ENCODE assay signal across 13 cellular contexts in genomic region chr5:160539431-160539830, GRCh38.
DNase-seq lines count a peak whose midpoint lies in the region; ATAC-seq lines count a peak whose summit lies in the region.
"Had no signal": no experiment of that assay in that cellular context is flagged by ENCODE, and none has a peak within 500 bp of the region (broad histone marks: within the 10 kb centered on the region; RNA-seq: fewer than 3 reads in every experiment).

No MANE protein-coding gene starts in this region.

- H3K4me1 Mint-ChIP-seq in activated CD4-positive, alpha-beta memory T cell treated with anti-CD3 and anti-CD28 coated beads for 36 hours (ENCODE audit: low read depth), result peaks cover 24% of the 10 kb centered on the region
- peaks cover 4% of the 10 kb centered on the region for H3K4me1 Mint-ChIP-seq in activated CD4-positive, alpha-beta memory T cell treated with anti-CD3 and anti-CD28 coated beads, Interleukin-2, amount 10 ng/mL, durations not matched to agents 7 days and 5 days
- H3K4me1 Mint-ChIP-seq in activated T-helper 17 cell treated with anti-CD3 and anti-CD28 coated beads, Interleukin-2, amount 50 U/mL, for 72 hours, result no peaks in the 10 kb centered on the region
- H3K4me1 Mint-ChIP-seq in effector memory CD8-positive, alpha-beta T cell (ENCODE audit: low read depth in 2 of 2), result no peaks in the 10 kb centered on the region
- H3K4me1 Mint-ChIP-seq: naive thymus-derived CD4-positive, alpha-beta T cell had no signal

- no peak overlapping the region for H3K9ac ChIP-seq in Karpas-422 (ENCODE audit: low read length)

- no peaks in the 10 kb centered on the region for H3K36me3 ChIP-seq in Karpas-422 (ENCODE audit: insufficient read depth, low read length)
- H3K36me3 ChIP-seq: upper lobe of left lung had no signal

- no peaks in the 10 kb centered on the region for H3K4me1 ChIP-seq in Karpas-422 (ENCODE audit: low read length)
- H3K4me1 ChIP-seq: upper lobe of left lung had no signal

- intact Hi-C loops in activated CD4-positive, alpha-beta memory T cell treated with anti-CD3 and anti-CD28 coated beads for 36 hours (cut with micrococcal nuclease), result loop anchor here (1.0 to 5.0 kb wide), 8 partner anchors 11 to 1082 kb away; no protein-coding TSS in a partner anchor

- ATAC-seq in HG02884 (IDR thresholded peaks at IDR 0.05; ENCODE audit: unreplicated experiment), result peak; percentile 80
- peak; percentile 94 for ATAC-seq in activated T-helper 17 cell treated with anti-CD3 and anti-CD28 coated beads, Interleukin-2, amount 50 U/mL, for 72 hours (replicated peaks)
- no peak for ATAC-seq in effector memory CD8-positive, alpha-beta T cell (replicated peaks)
- ATAC-seq: HepG2; naive thymus-derived CD4-positive, alpha-beta T cell; Right ventricle myocardium inferior had no signal

- no peaks in the 10 kb centered on the region for H3K9me3 ChIP-seq in Karpas-422 (ENCODE audit: low read length)
- H3K9me3 ChIP-seq: upper lobe of left lung had no signal

- H3K9me2 ChIP-seq in Karpas-422 (replicated peaks; ENCODE audit: insufficient read depth, low read length), result no peaks in the 10 kb centered on the region

- POLR2A ChIA-PET in activated CD4-positive, alpha-beta memory T cell treated with anti-CD3 and anti-CD28 coated beads for 36 hours (lab: Charles Lee), result interaction anchor here (1.3 to 1.4 kb wide), 2 partner anchors 33 to 72 kb away, joined by 6 to 11 read pairs; no protein-coding TSS in a partner anchor
- POLR2A ChIA-PET in activated CD4-positive, alpha-beta memory T cell treated with anti-CD3 and anti-CD28 coated beads, Interleukin-2, amount 10 ng/mL, durations not matched to agents 7 days and 5 days (lab: Charles Lee), result no interaction called here

- no peak overlapping the region for H3K4me3 Mint-ChIP-seq in activated CD4-positive, alpha-beta memory T cell treated with anti-CD3 and anti-CD28 coated beads for 36 hours
- no peak overlapping the region for H3K4me3 Mint-ChIP-seq in activated CD4-positive, alpha-beta memory T cell treated with anti-CD3 and anti-CD28 coated beads, Interleukin-2, amount 10 ng/mL, durations not matched to agents 7 days and 5 days
- no peak overlapping the region for H3K4me3 Mint-ChIP-seq in activated T-helper 17 cell treated with anti-CD3 and anti-CD28 coated beads, Interleukin-2, amount 50 U/mL, for 72 hours
- no peak overlapping the region for H3K4me3 Mint-ChIP-seq in effector memory CD8-positive, alpha-beta T cell
- H3K4me3 Mint-ChIP-seq: naive thymus-derived CD4-positive, alpha-beta T cell had no signal

- H3K27ac ChIP-seq in Karpas-422 (ENCODE audit: low read length), result no peak overlapping the region
- H3K27ac ChIP-seq: upper lobe of left lung had no signal

- CTCF ChIA-PET in activated CD4-positive, alpha-beta memory T cell treated with anti-CD3 and anti-CD28 coated beads for 36 hours (lab: Charles Lee), result interaction anchor here (1.0 to 2.1 kb wide), 4 partner anchors 9 to 101 kb away, joined by 3 to 14 read pairs (median 5); no protein-coding TSS in a partner anchor
- CTCF ChIA-PET in activated CD4-positive, alpha-beta memory T cell treated with anti-CD3 and anti-CD28 coated beads, Interleukin-2, amount 10 ng/mL, durations not matched to agents 7 days and 5 days (lab: Charles Lee), result no interaction called here

- peak; percentile 84 for DNase-seq in activated CD4-positive, alpha-beta memory T cell treated with anti-CD3 and anti-CD28 coated beads for 36 hours
- no peak for DNase-seq in activated CD4-positive, alpha-beta memory T cell treated with anti-CD3 and anti-CD28 coated beads, Interleukin-2, amount 10 ng/mL, durations not matched to agents 7 days and 5 days
- DNase-seq in stimulated activated CD8-positive, alpha-beta memory T cell treated with anti-CD3 and anti-CD28 coated beads, Interleukin-12 subunit alpha, Interleukin-12 subunit beta, amount 100 ng/mL, for 24 hours (ENCODE audit: extremely low read depth), result peak; percentile 10
- DNase-seq in NCI-H345 treated with DMSO at 0.1 percent for 48 hours (lab: John Stamatoyannopoulos, UW; ENCODE audit: unreplicated experiment), result no peak
- DNase-seq in effector memory CD8-positive, alpha-beta T cell, result no peak
- DNase-seq in Karpas-422, result no peak
- DNase-seq: small intestine, upper lobe of left lung had no signal

- H3K27ac Mint-ChIP-seq in activated CD4-positive, alpha-beta memory T cell treated with anti-CD3 and anti-CD28 coated beads for 36 hours, result no peak overlapping the region
- H3K27ac Mint-ChIP-seq in activated CD4-positive, alpha-beta memory T cell treated with anti-CD3 and anti-CD28 coated beads, Interleukin-2, amount 10 ng/mL, durations not matched to agents 7 days and 5 days, result no peak overlapping the region
- no peak overlapping the region for H3K27ac Mint-ChIP-seq in activated T-helper 17 cell treated with anti-CD3 and anti-CD28 coated beads, Interleukin-2, amount 50 U/mL, for 72 hours
- H3K27ac Mint-ChIP-seq in effector memory CD8-positive, alpha-beta T cell, result no peak overlapping the region
- H3K27ac Mint-ChIP-seq: naive thymus-derived CD4-positive, alpha-beta T cell had no signal

- H3K36me3 Mint-ChIP-seq in activated CD4-positive, alpha-beta memory T cell treated with anti-CD3 and anti-CD28 coated beads for 36 hours, result no peaks in the 10 kb centered on the region
- H3K36me3 Mint-ChIP-seq in activated CD4-positive, alpha-beta memory T cell treated with anti-CD3 and anti-CD28 coated beads, Interleukin-2, amount 10 ng/mL, durations not matched to agents 7 days and 5 days (ENCODE audit: low read depth), result no peaks in the 10 kb centered on the region
- H3K36me3 Mint-ChIP-seq in activated T-helper 17 cell treated with anti-CD3 and anti-CD28 coated beads, Interleukin-2, amount 50 U/mL, for 72 hours (ENCODE audit: low read depth), result no peaks in the 10 kb centered on the region
- no peaks in the 10 kb centered on the region for H3K36me3 Mint-ChIP-seq in effector memory CD8-positive, alpha-beta T cell (ENCODE audit: insufficient read depth)
- H3K36me3 Mint-ChIP-seq: naive thymus-derived CD4-positive, alpha-beta T cell had no signal

- H4K20me1 ChIP-seq in Karpas-422 (ENCODE audit: insufficient read depth, low read depth, low read length), result no peaks in the 10 kb centered on the region

- H3K27me3 ChIP-seq in Karpas-422 (ENCODE audit: low read length), result no peaks in the 10 kb centered on the region
- H3K27me3 ChIP-seq: upper lobe of left lung had no signal

- H2AFZ ChIP-seq in Karpas-422 (ENCODE audit: low read length), result no peak overlapping the region

- H3K4me2 ChIP-seq in Karpas-422 (ENCODE audit: low read depth, low read length, poor library complexity, severe bottlenecking), result no peak overlapping the region

- no peaks in the 10 kb centered on the region for H3K27me3 Mint-ChIP-seq in activated CD4-positive, alpha-beta memory T cell treated with anti-CD3 and anti-CD28 coated beads for 36 hours
- no peaks in the 10 kb centered on the region for H3K27me3 Mint-ChIP-seq in activated CD4-positive, alpha-beta memory T cell treated with anti-CD3 and anti-CD28 coated beads, Interleukin-2, amount 10 ng/mL, durations not matched to agents 7 days and 5 days
- H3K27me3 Mint-ChIP-seq in activated T-helper 17 cell treated with anti-CD3 and anti-CD28 coated beads, Interleukin-2, amount 50 U/mL, for 72 hours, result no peaks in the 10 kb centered on the region
- H3K27me3 Mint-ChIP-seq in effector memory CD8-positive, alpha-beta T cell, result no peaks in the 10 kb centered on the region

- no peaks in the 10 kb centered on the region for H3K9me3 Mint-ChIP-seq in activated CD4-positive, alpha-beta memory T cell treated with anti-CD3 and anti-CD28 coated beads for 36 hours
- no peaks in the 10 kb centered on the region for H3K9me3 Mint-ChIP-seq in activated CD4-positive, alpha-beta memory T cell treated with anti-CD3 and anti-CD28 coated beads, Interleukin-2, amount 10 ng/mL, durations not matched to agents 7 days and 5 days
- no peaks in the 10 kb centered on the region for H3K9me3 Mint-ChIP-seq in activated T-helper 17 cell treated with anti-CD3 and anti-CD28 coated beads, Interleukin-2, amount 50 U/mL, for 72 hours
- H3K9me3 Mint-ChIP-seq in effector memory CD8-positive, alpha-beta T cell, result no peaks in the 10 kb centered on the region
- H3K9me3 Mint-ChIP-seq: naive thymus-derived CD4-positive, alpha-beta T cell had no signal

- no peaks in the 10 kb centered on the region for H3K79me2 ChIP-seq in Karpas-422 (ENCODE audit: low read length)

- no peak overlapping the region for H3K4me3 ChIP-seq in Karpas-422 (ENCODE audit: low read length)
- H3K4me3 ChIP-seq: upper lobe of left lung had no signal

Comparison
In these comparisons a context has a peak if more than half of its experiments do, and no peak if none do; other contexts are left out.
1. DNase-seq: peak in activated CD4-positive, alpha-beta memory T cell treated with anti-CD3 and anti-CD28 coated beads for 36 hours (single experiment) and stimulated activated CD8-positive, alpha-beta memory T cell treated with anti-CD3 and anti-CD28 coated beads, Interleukin-12 subunit alpha, Interleukin-12 subunit beta, amount 100 ng/mL, for 24 hours (single experiment); none in activated CD4-positive, alpha-beta memory T cell treated with anti-CD3 and anti-CD28 coated beads, Interleukin-2, amount 10 ng/mL, durations not matched to agents 7 days and 5 days (single experiment), NCI-H345 treated with DMSO at 0.1 percent for 48 hours (single experiment), effector memory CD8-positive, alpha-beta T cell (0 of 3) and Karpas-422 (single experiment).